13 cellular contexts compared by ENCODE assay signal in the genomic region with DNA sequence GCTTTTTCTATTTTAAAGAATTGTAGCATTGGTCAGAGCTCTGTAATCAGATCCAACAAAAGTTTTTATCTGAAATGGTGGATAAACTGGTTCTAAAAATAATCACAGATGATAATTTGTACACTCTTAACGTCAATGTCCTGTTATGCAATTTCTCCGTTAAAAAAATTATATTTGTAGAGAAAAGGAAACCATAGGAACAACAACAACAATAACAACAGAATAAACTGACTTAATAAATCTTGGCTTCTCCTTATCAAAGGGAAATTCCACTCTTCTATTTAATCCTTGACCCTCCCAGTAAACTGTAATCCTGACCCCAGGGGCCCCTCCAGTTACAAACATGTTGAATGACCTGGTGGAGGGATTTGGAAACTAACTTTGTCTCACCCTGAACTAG.
DNase-seq lines count a peak whose midpoint lies in the region; TF ChIP-seq lines count a peak whose summit lies in the region.
"Had no signal": no experiment of that assay in that cellular context is flagged by ENCODE, and none has a peak within 500 bp of the region (broad histone marks: within the 10 kb centered on the region; RNA-seq: fewer than 3 reads in every experiment).

No MANE protein-coding gene starts in this region.

- peak overlapping the region in 3 of 5 experiments; percentile 71 for H3K27ac Mint-ChIP-seq in brain
- H3K27ac Mint-ChIP-seq: activated B cell treated with CpG ODN at 0.5 μM for 24 hours had no signal

- peaks cover 71% of the 10 kb centered on the region for H3K4me1 ChIP-seq in left ventricle myocardium inferior
- H3K4me1 ChIP-seq: SJCRH30 had no signal

- DNase-seq in AG08395 (ENCODE audit: low spot score) (peak; percentile 9), left ventricle myocardium inferior (no peak), pulmonary artery endothelial cell (ENCODE audit: low read depth, low spot score) (peak; percentile 30), NCI-H2227 treated with DMSO at 0.1 percent for 48 hours (lab: John Stamatoyannopoulos, UW) (no peak), occipital lobe (lab: John Stamatoyannopoulos, UW) (no peak), GM13976 (ENCODE audit: low spot score) (no peak), hippocampal formation (lab: John Stamatoyannopoulos, UW) (no peak)
- DNase-seq: activated B cell treated with CpG ODN at 0.5 μM for 24 hours; effector CD4-positive, alpha-beta T cell; EL; NCI-H2107; SJCRH30 had no signal

- no peaks in the 10 kb centered on the region for H3K36me3 ChIP-seq in left ventricle myocardium inferior
- H3K36me3 ChIP-seq: SJCRH30 had no signal

- H3K27ac ChIP-seq in left ventricle myocardium inferior (replicated peaks), result peak overlapping the region; percentile 85
- H3K27ac ChIP-seq: SJCRH30 had no signal

- no peaks in the 10 kb centered on the region for H3K9me3 ChIP-seq in left ventricle myocardium inferior (replicated peaks)
- H3K9me3 ChIP-seq: SJCRH30 had no signal

- intact Hi-C loops in left ventricle myocardium inferior (cut with micrococcal nuclease), result no loop called here

- in situ Hi-C loops in GM13976 (cut with MboI; ENCODE audit: low sequenced_read_pairs, unreplicated experiment), result no loop called here

- no peak overlapping the region for H3K4me3 Mint-ChIP-seq in brain
- H3K4me3 Mint-ChIP-seq: activated B cell treated with CpG ODN at 0.5 μM for 24 hours had no signal

- peaks cover 27% of the 10 kb centered on the region for H3K4me1 Mint-ChIP-seq in brain
- H3K4me1 Mint-ChIP-seq: activated B cell treated with CpG ODN at 0.5 μM for 24 hours had no signal

- no peaks in the 10 kb centered on the region for H3K27me3 Mint-ChIP-seq in brain
- H3K27me3 Mint-ChIP-seq: activated B cell treated with CpG ODN at 0.5 μM for 24 hours had no signal

- peaks cover 5% of the 10 kb centered on the region for H3K36me3 Mint-ChIP-seq in brain

- TF ChIP-seq CTCF in brain (conservative IDR thresholded peaks at IDR 0.05), result no peak
- TF ChIP-seq CTCF in left ventricle myocardium inferior (IDR thresholded peaks at IDR 0.05; ENCODE audit: borderline replicate concordance), result no peak
- TF ChIP-seq CTCF in GM13976 (IDR thresholded peaks at IDR 0.05; ENCODE audit: borderline replicate concordance, control extremely low read depth, extremely low read depth, insufficient read depth, missing control alignments), result no peak

- H3K9me3 Mint-ChIP-seq in brain, result peaks cover 0 to 6% (median 4%) of the 10 kb centered on the region in 5 experiments
- H3K9me3 Mint-ChIP-seq: activated B cell treated with CpG ODN at 0.5 μM for 24 hours had no signal

- no peaks in the 10 kb centered on the region for H3K27me3 ChIP-seq in left ventricle myocardium inferior (ENCODE audit: low read depth)
- H3K27me3 ChIP-seq: SJCRH30 had no signal

- H3K4me3 ChIP-seq in left ventricle myocardium inferior, result no peak overlapping the region
- H3K4me3 ChIP-seq: SJCRH30 had no signal

Comparison
In these comparisons a context has a peak if more than half of its experiments do, and no peak if none do; other contexts are left out.
1. DNase-seq: peak in AG08395 (single experiment) and pulmonary artery endothelial cell (single experiment); none in left ventricle myocardium inferior (single experiment), NCI-H2227 treated with DMSO at 0.1 percent for 48 hours (single experiment), occipital lobe (single experiment), GM13976 (single experiment) and hippocampal formation (0 of 2).